In the genomic region with DNA sequence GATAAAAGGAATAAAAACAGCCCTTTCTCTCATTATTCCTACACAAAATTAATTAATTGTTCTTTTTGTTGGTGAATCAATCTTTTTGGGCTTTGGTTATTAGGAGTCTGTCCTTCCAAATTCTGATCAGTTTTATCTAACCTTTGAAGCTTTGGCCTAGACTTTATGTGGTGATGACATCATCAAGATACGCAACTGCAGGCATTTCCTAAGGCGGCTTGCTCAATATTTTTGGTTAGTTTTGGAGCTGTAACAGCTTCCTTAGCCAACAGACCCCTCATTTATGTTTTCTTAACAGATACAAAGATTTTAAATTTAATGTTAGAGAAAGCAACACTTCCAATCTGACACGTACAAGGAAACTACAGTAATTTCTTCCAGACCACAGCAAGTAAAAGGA, we compare ENCODE assay signal across 1 cellular context.
TF ChIP-seq lines count a peak whose summit lies in the region.

No MANE protein-coding gene starts in this region.

TF ChIP-seq in SK-N-SH treated with all-trans-retinoic acid at 6 μM for 48 hours, 23 proteins besides CTCF, POLR2A, EP300 and RAD21 (continued from another document):
- TF ChIP-seq ZNF565 (CRISPR knock-in tag; conservative IDR thresholded peaks at IDR 0.05; ENCODE audit: low read depth), result no peak
- TF ChIP-seq ZFP30 (CRISPR knock-in tag; IDR thresholded peaks at IDR 0.05), result no peak
- TF ChIP-seq ZC3H10 (CRISPR knock-in tag; IDR thresholded peaks at IDR 0.05), result no peak
- no peak for TF ChIP-seq ZNF8 (CRISPR knock-in tag; IDR thresholded peaks at IDR 0.05)
- no peak for TF ChIP-seq ARNTL (CRISPR knock-in tag; IDR thresholded peaks at IDR 0.05; ENCODE audit: borderline replicate concordance, low read depth)
- TF ChIP-seq ESRRG (CRISPR knock-in tag; IDR thresholded peaks at IDR 0.05), result no peak
- no peak for TF ChIP-seq RARB (CRISPR knock-in tag; IDR thresholded peaks at IDR 0.05)
